4 cellular contexts compared by ENCODE assay signal in genomic region chr7:24517166-24517565, GRCh38.
A peak's percentile ranks its signal among the peaks of the same experiment; 100 is the strongest.
TF ChIP-seq lines count a peak whose summit lies in the region.

No MANE protein-coding gene starts in this region.

TF ChIP-seq in HepG2, 621 proteins besides CTCF, POLR2A, EP300 and RAD21 (continues in another document):
- TF ChIP-seq ZNF83 (CRISPR knock-in tag; IDR thresholded peaks at IDR 0.05; ENCODE audit: borderline replicate concordance), result no peak
- no peak for TF ChIP-seq KLF11 (CRISPR knock-in tag; IDR thresholded peaks at IDR 0.05)
- TF ChIP-seq FOXC1 (CRISPR knock-in tag; IDR thresholded peaks at IDR 0.05; ENCODE audit: borderline replicate concordance), result no peak
- TF ChIP-seq ZNF513 (CRISPR knock-in tag; conservative IDR thresholded peaks at IDR 0.05), result no peak
- TF ChIP-seq ZUFSP (CRISPR knock-in tag; IDR thresholded peaks at IDR 0.05; ENCODE audit: borderline replicate concordance), result no peak
- no peak for TF ChIP-seq ZNF883 (CRISPR knock-in tag; IDR thresholded peaks at IDR 0.05; ENCODE audit: not compliant biosample characterization)
- TF ChIP-seq ATF3 (CRISPR knock-in tag; IDR thresholded peaks at IDR 0.05), result no peak
- no peak for TF ChIP-seq ZNF3 (CRISPR knock-in tag; IDR thresholded peaks at IDR 0.05)

TF ChIP-seq in A549, 52 proteins besides CTCF, POLR2A, EP300 and RAD21:
- TF ChIP-seq MAFK (IDR thresholded peaks at IDR 0.05; ENCODE audit: partially characterized antibody) (peak; percentile 20), MYC (IDR thresholded peaks at IDR 0.05; ENCODE audit: borderline replicate concordance, low read length) (no peak)
TF ChIP-seq in A549: peak in this region for 1.

TF ChIP-seq in IMR-90, 13 proteins besides CTCF, POLR2A, EP300 and RAD21:
- TF ChIP-seq, protein P1, sequence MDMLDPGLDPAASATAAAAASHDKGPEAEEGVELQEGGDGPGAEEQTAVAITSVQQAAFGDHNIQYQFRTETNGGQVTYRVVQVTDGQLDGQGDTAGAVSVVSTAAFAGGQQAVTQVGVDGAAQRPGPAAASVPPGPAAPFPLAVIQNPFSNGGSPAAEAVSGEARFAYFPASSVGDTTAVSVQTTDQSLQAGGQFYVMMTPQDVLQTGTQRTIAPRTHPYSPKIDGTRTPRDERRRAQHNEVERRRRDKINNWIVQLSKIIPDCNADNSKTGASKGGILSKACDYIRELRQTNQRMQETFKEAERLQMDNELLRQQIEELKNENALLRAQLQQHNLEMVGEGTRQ (IDR thresholded peaks at IDR 0.05; ENCODE audit: low read depth, low read length), result no peak
- TF ChIP-seq MAFK (IDR thresholded peaks at IDR 0.05; ENCODE audit: low read depth, low read length), result peak; percentile 58

TF ChIP-seq in SK-N-SH, 30 proteins besides CTCF, POLR2A, EP300 and RAD21:
- TF ChIP-seq FOSL2 (IDR thresholded peaks at IDR 0.05; ENCODE audit: borderline replicate concordance, low read depth), result no peak
- no peak for TF ChIP-seq GABPA (IDR thresholded peaks at IDR 0.05; ENCODE audit: low read depth)
- no peak for TF ChIP-seq GATA2 (CRISPR knock-in tag; IDR thresholded peaks at IDR 0.05)
- TF ChIP-seq RCOR1 (IDR thresholded peaks at IDR 0.05; ENCODE audit: low read length), result no peak
